Comparison of ENCODE assay signal across 8 cellular contexts in the genomic region with DNA sequence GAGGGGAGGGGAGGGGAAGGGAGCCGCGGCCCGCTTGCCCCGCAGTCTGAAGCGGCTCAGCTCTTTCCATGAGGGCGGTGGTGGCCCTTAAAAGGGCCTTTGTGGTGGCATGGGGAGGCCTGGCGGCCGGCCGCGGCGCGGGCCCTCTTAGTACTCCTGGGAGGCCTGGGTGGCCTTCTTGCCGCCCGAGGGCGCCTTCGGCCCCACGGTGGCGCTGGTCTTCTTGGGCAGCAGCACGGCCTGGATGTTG. TPM values are rescaled to one million over a fixed set of nuclear protein-coding genes. Genes with fewer than 3 reads are reported as not detected.
DNase-seq lines count a peak whose midpoint lies in the region; TF ChIP-seq lines count a peak whose summit lies in the region.

No MANE protein-coding gene starts in this region.

- peak overlapping the region; percentile 97 for H3K4me2 ChIP-seq in MM.1S (ENCODE audit: low read depth, low read length)
- peak overlapping the region; percentile 96 for H3K4me2 ChIP-seq in parathyroid adenoma (ENCODE audit: low read length)

- H3K4me3 ChIP-seq in MM.1S (ENCODE audit: low read length) (peak overlapping the region; percentile 74), adrenal gland (peak overlapping the region; percentile 5 to 97 (median 56)), left ventricle myocardium inferior (peak overlapping the region; percentile 98), parathyroid adenoma (ENCODE audit: low read depth, low read length) (peak overlapping the region; percentile 77)

- H3K79me2 ChIP-seq in MM.1S (ENCODE audit: low read length) (peaks cover 36% of the 10 kb centered on the region), parathyroid adenoma (no peaks in the 10 kb centered on the region)

- DNase-seq in stimulated activated CD4-positive, alpha-beta T cell treated with anti-CD3 and anti-CD28 coated beads, Interleukin-12 subunit alpha, Interleukin-12 subunit beta, amount 100 ng/mL, for 4 hours = peak; percentile 56
- DNase-seq in stimulated activated CD4-positive, alpha-beta T cell treated with anti-CD3 and anti-CD28 coated beads, Interleukin-15, amount 100 ng/mL, for 24 hours = no peak
- DNase-seq in HCEC 1CT = peak; percentile 84
- DNase-seq in MM.1S = peak; percentile 68
- peak; percentile 81 to 93 (median 87) for DNase-seq in adrenal gland
- peak; percentile 85 for DNase-seq in left ventricle myocardium inferior
- no peak for DNase-seq in epidermal melanocyte (ENCODE audit: insufficient read length, low spot score)

- TF ChIP-seq POLR2A in adrenal gland (IDR thresholded peaks at IDR 0.05) = no peak

- peaks cover 54% of the 10 kb centered on the region for H3F3A ChIP-seq in MM.1S (ENCODE audit: insufficient read depth, low read length)

- H3K27me3 ChIP-seq in MM.1S (replicated peaks; ENCODE audit: insufficient read depth, low read length) (no peaks in the 10 kb centered on the region), adrenal gland (no peaks in the 10 kb centered on the region), left ventricle myocardium inferior (ENCODE audit: low read depth) (no peaks in the 10 kb centered on the region), parathyroid adenoma (ENCODE audit: control insufficient read depth, insufficient read depth, low read length) (no peaks in the 10 kb centered on the region)

- H3K4me1 ChIP-seq in MM.1S (ENCODE audit: low read length) (peaks cover 30% of the 10 kb centered on the region), adrenal gland (replicated peaks in 1 of 2) (peaks cover 8 to 19% of the 10 kb centered on the region in 2 donors), left ventricle myocardium inferior (peaks cover 36% of the 10 kb centered on the region), parathyroid adenoma (peaks cover 7% of the 10 kb centered on the region)

- no peak overlapping the region for H2AFZ ChIP-seq in MM.1S (ENCODE audit: low read length)
- peak overlapping the region; percentile 82 for H2AFZ ChIP-seq in parathyroid adenoma

- intact Hi-C loops in adrenal gland (cut with DNase I) = no loop called here
- intact Hi-C loops in left ventricle myocardium inferior (cut with micrococcal nuclease) = no loop called here

- H3K9ac ChIP-seq in MM.1S (ENCODE audit: low read length) (peak overlapping the region; percentile 84), parathyroid adenoma (peak overlapping the region; percentile 46)

- H3K27ac ChIP-seq in MM.1S (ENCODE audit: low read length) = peak overlapping the region; percentile 65; the same call in 1 of the 2 replicates
- H3K27ac ChIP-seq in adrenal gland = peak overlapping the region; percentile 6 to 96 (median 94)
- peak overlapping the region; percentile 95 for H3K27ac ChIP-seq in left ventricle myocardium inferior (replicated peaks)
- peak overlapping the region; percentile 78 for H3K27ac ChIP-seq in parathyroid adenoma

- H3K9me2 ChIP-seq in MM.1S (replicated peaks; ENCODE audit: insufficient read depth, low read length) = no peaks in the 10 kb centered on the region

- peaks cover 13% of the 10 kb centered on the region for H4K20me1 ChIP-seq in MM.1S (ENCODE audit: insufficient read depth, low read length)

- no peaks in the 10 kb centered on the region for H3K9me3 ChIP-seq in MM.1S (replicated peaks; ENCODE audit: insufficient read depth, low read length)
- no peaks in the 10 kb centered on the region for H3K9me3 ChIP-seq in adrenal gland (replicated peaks in 1 of 3)
- H3K9me3 ChIP-seq in left ventricle myocardium inferior (replicated peaks) = no peaks in the 10 kb centered on the region
- H3K9me3 ChIP-seq in parathyroid adenoma (ENCODE audit: control insufficient read depth, low read length) = no peaks in the 10 kb centered on the region

- 0 out of 2 replicates have a peak, but pooled peaks cover 5% of the 10 kb centered on the region for H3K36me3 ChIP-seq in MM.1S (replicated peaks; ENCODE audit: insufficient read depth, low read length)
- H3K36me3 ChIP-seq in adrenal gland (replicated peaks in 1 of 2) = peaks cover 0 to 27% of the 10 kb centered on the region in 2 donors
- peaks cover 46% of the 10 kb centered on the region for H3K36me3 ChIP-seq in left ventricle myocardium inferior
- H3K36me3 ChIP-seq in parathyroid adenoma (ENCODE audit: control insufficient read depth, insufficient read depth, low read length) = no peaks in the 10 kb centered on the region

- WGBS in adrenal gland, 4 donors = 0 to 1% (median 0%) methylated on average over 8 to 19 of the region's 19 CpGs; no CpG with 5 or more reads in 1 of the 4 donors

- TF ChIP-seq CTCF in MM.1S (IDR thresholded peaks at IDR 0.05; ENCODE audit: low read length) (peak; percentile 58), adrenal gland (IDR thresholded peaks at IDR 0.05) (peak; percentile 55 to 74 (median 67)), left ventricle myocardium inferior (IDR thresholded peaks at IDR 0.05; ENCODE audit: borderline replicate concordance) (peak; percentile 84), parathyroid adenoma (IDR thresholded peaks at IDR 0.05) (peak; percentile 52)

RNA-seq across cellular contexts. Expression of gene DPAGT1, which starts 6.9 kb away (rescaled TPM):
- total RNA-seq in adrenal gland = 10 to 100 TPM; 37.3 to 65.5 (median 53.9) TPM
- polyA plus RNA-seq in adrenal gland = 10 to 100 TPM; 26.8 to 73.9 (median 33.5) TPM
- total RNA-seq in left ventricle myocardium inferior = 15.4 TPM

RNA-seq across cellular contexts. Expression of gene HMBS, which starts 10.1 kb away (rescaled TPM):
- total RNA-seq in adrenal gland (10 to 100 TPM; 16.8 to 37.2 (median 28.7) TPM), left ventricle myocardium inferior (25.2 TPM)
- 10 to 100 TPM; 30.1 to 33.4 (median 31.3) TPM for polyA plus RNA-seq in adrenal gland

RNA-seq across cellular contexts. Expression of gene C2CD2L, which starts 12.4 kb away (rescaled TPM):
- 10 to 100 TPM in 6 of 8 donors, 1 to 10 TPM in 2; 5.1 to 14.2 (median 11.8) TPM for total RNA-seq in adrenal gland
- polyA plus RNA-seq in adrenal gland = 10 to 100 TPM in 2 of 3 donors, 1 to 10 TPM in 1; 8.1 to 15.8 (median 10.8) TPM
- total RNA-seq in left ventricle myocardium inferior = 10.8 TPM

RNA-seq across cellular contexts. Expression of gene HINFP, which starts 26.6 kb away (rescaled TPM):
- total RNA-seq in adrenal gland = 10 to 100 TPM in 7 of 8 donors, 1 to 10 TPM in 1; 7.4 to 39.1 (median 22.2) TPM
- 10 to 100 TPM; 15.3 to 33.6 (median 24.0) TPM for polyA plus RNA-seq in adrenal gland
- total RNA-seq in left ventricle myocardium inferior = 13.9 TPM

RNA-seq across cellular contexts. Expression of gene VPS11, which starts 27.1 kb away (rescaled TPM):
- total RNA-seq in adrenal gland = 10 to 100 TPM; 32.8 to 65.1 (median 54.0) TPM
- 100 to 1,000 TPM in 2 of 3 donors, 10 to 100 TPM in 1; 60.6 to 146 (median 133) TPM for polyA plus RNA-seq in adrenal gland
- total RNA-seq in left ventricle myocardium inferior = 22.0 TPM

Comparison
In these comparisons a context has a peak if more than half of its experiments do, and no peak if none do; other contexts are left out.
1. DNase-seq: peak in stimulated activated CD4-positive, alpha-beta T cell treated with anti-CD3 and anti-CD28 coated beads, Interleukin-12 subunit alpha, Interleukin-12 subunit beta, amount 100 ng/mL, for 4 hours (single experiment), HCEC 1CT (single experiment), MM.1S (single experiment), adrenal gland (7 of 7) and left ventricle myocardium inferior (single experiment); none in stimulated activated CD4-positive, alpha-beta T cell treated with anti-CD3 and anti-CD28 coated beads, Interleukin-15, amount 100 ng/mL, for 24 hours (single experiment) and epidermal melanocyte (single experiment).
2. Peak in every context shown above with its lines, with median percentiles within 50 percentile points of each other: H3K27ac ChIP-seq, H3K4me3 ChIP-seq and CTCF ChIP-seq.